ENCODE assay signal across 1 cellular context in the genomic region with DNA sequence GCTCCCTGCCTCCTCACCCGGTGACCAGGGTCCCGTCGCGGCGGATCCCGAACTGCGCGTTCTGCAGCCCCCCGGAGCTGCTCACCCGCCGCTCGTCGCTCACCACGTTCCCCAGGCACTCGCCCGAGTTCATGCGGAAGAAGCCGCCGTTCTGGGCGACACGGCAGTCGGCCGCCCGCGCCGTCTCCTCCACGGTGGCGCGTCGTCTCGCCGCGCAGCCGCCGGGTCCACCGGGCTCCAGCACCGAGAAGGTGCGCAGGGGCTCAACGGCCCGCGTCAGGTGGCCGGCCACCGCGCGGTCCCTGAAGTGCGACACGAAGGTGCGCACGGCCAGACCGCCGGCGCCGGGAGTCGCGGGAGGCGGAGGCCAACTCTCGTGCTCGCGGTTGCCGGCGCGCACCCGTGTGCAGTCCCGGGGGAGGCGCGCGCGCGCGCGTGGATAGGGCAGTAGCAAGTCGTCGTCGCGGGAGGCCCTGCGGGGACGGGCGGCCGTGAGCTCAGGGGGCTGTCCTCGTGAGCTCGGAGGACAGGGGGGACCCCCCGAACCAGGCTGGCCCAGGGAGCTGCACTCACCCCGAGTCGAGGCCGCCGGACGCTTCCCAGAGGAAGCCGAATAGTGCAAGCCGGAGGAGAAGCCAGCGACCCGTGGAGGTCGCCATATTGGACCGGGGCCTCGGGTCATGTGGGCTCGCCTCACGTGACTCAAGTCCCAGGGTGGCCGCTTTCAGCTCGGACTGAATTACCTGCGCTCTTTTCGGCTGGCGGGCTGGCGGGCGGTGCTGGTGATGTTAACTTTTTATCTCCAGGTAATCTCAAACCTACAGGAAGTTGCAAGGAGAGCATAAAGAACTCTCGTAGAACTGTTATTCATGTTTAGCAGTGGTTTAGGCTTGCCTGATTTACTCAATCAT.
A peak's percentile ranks its signal among the peaks of the same experiment; 100 is the strongest.
TF ChIP-seq lines count a peak whose summit lies in the region.

A gene with protein sequence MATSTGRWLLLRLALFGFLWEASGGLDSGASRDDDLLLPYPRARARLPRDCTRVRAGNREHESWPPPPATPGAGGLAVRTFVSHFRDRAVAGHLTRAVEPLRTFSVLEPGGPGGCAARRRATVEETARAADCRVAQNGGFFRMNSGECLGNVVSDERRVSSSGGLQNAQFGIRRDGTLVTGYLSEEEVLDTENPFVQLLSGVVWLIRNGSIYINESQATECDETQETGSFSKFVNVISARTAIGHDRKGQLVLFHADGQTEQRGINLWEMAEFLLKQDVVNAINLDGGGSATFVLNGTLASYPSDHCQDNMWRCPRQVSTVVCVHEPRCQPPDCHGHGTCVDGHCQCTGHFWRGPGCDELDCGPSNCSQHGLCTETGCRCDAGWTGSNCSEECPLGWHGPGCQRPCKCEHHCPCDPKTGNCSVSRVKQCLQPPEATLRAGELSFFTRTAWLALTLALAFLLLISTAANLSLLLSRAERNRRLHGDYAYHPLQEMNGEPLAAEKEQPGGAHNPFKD (minus strand): TSS at position 680 of the 911 bp plus-strand sequence. CDS start 21 bp downstream, at position 659.

TF ChIP-seq in HepG2, 621 proteins besides CTCF, POLR2A, EP300 and RAD21 (continued from another document and continues in another):
- TF ChIP-seq, protein P1, sequence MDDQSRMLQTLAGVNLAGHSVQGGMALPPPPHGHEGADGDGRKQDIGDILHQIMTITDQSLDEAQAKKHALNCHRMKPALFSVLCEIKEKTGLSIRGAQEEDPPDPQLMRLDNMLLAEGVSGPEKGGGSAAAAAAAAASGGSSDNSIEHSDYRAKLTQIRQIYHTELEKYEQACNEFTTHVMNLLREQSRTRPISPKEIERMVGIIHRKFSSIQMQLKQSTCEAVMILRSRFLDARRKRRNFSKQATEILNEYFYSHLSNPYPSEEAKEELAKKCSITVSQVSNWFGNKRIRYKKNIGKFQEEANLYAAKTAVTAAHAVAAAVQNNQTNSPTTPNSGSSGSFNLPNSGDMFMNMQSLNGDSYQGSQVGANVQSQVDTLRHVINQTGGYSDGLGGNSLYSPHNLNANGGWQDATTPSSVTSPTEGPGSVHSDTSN (CRISPR knock-in tag; IDR thresholded peaks at IDR 0.05; ENCODE audit: borderline replicate concordance) = peak; percentile 89
- TF ChIP-seq ZNF709 (CRISPR knock-in tag; IDR thresholded peaks at IDR 0.05) (peak; percentile 89; the same call in 1 of the 2 replicates), ASH2L (IDR thresholded peaks at IDR 0.05; ENCODE audit: insufficient read length, low read depth, low read length) (peak; percentile 95), ZNF577 (CRISPR knock-in tag; IDR thresholded peaks at IDR 0.05; ENCODE audit: borderline replicate concordance, low read depth) (no peak), NRL (CRISPR knock-in tag; IDR thresholded peaks at IDR 0.05; ENCODE audit: borderline replicate concordance) (0 out of 2 replicates have a peak, but pooled peaks have one; percentile 31), ZNF10 (CRISPR knock-in tag; IDR thresholded peaks at IDR 0.05; ENCODE audit: borderline replicate concordance, low read depth) (no peak), PRPF4 (IDR thresholded peaks at IDR 0.05; ENCODE audit: low read depth, low read length, poor library complexity, severe bottlenecking) (no peak), NCOA2 (CRISPR knock-in tag; IDR thresholded peaks at IDR 0.05) (peak; percentile 64), STAG1 (CRISPR knock-in tag; IDR thresholded peaks at IDR 0.05) (peak; percentile 17; the same call in 1 of the 2 replicates), ELF4 (CRISPR knock-in tag; IDR thresholded peaks at IDR 0.05; ENCODE audit: borderline replicate concordance) (no peak), NR1H2 (CRISPR knock-in tag; IDR thresholded peaks at IDR 0.05; ENCODE audit: borderline replicate concordance, low read depth) (peak; percentile 82), NFATC3 (CRISPR knock-in tag; IDR thresholded peaks at IDR 0.05) (0 out of 2 replicates have a peak, but pooled peaks have one; percentile 52), SATB2 (CRISPR knock-in tag; IDR thresholded peaks at IDR 0.05) (peak; percentile 80; the same call in 1 of the 2 replicates), ZNF678 (CRISPR knock-in tag; IDR thresholded peaks at IDR 0.05) (peak; percentile 80; the same call in 1 of the 2 replicates), ZNF552 (CRISPR knock-in tag; IDR thresholded peaks at IDR 0.05; ENCODE audit: borderline replicate concordance) (peak; percentile 72; the same call in 1 of the 2 replicates), MXD4 (CRISPR knock-in tag; IDR thresholded peaks at IDR 0.05) (peak; percentile 89), TP53 (CRISPR knock-in tag; conservative IDR thresholded peaks at IDR 0.05) (0 out of 2 replicates have a peak, but pooled peaks have one; percentile 87), SCMH1 (CRISPR knock-in tag; IDR thresholded peaks at IDR 0.05; ENCODE audit: borderline replicate concordance) (no peak), ATF7-NPFF (CRISPR knock-in tag; IDR thresholded peaks at IDR 0.05; ENCODE audit: low read depth) (peak; percentile 74), ZNF251 (CRISPR knock-in tag; IDR thresholded peaks at IDR 0.05) (no peak), PAX8 (CRISPR knock-in tag; IDR thresholded peaks at IDR 0.05; ENCODE audit: borderline replicate concordance) (no peak), NFIC (IDR thresholded peaks at IDR 0.05; ENCODE audit: low read length) (peak; percentile 92), CHD2 (IDR thresholded peaks at IDR 0.05; ENCODE audit: low read depth, low read length) (peak; percentile 30; the same call in 1 of the 2 replicates), RORA (CRISPR knock-in tag; IDR thresholded peaks at IDR 0.05) (peak; percentile 93; the same call in 1 of the 2 replicates), ZNF83 (CRISPR knock-in tag; IDR thresholded peaks at IDR 0.05; ENCODE audit: borderline replicate concordance) (peak; percentile 85; the same call in 1 of the 2 replicates), TAF1 (CRISPR knock-in tag; IDR thresholded peaks at IDR 0.05) (peak; percentile 97)
- TF ChIP-seq, protein P2, sequence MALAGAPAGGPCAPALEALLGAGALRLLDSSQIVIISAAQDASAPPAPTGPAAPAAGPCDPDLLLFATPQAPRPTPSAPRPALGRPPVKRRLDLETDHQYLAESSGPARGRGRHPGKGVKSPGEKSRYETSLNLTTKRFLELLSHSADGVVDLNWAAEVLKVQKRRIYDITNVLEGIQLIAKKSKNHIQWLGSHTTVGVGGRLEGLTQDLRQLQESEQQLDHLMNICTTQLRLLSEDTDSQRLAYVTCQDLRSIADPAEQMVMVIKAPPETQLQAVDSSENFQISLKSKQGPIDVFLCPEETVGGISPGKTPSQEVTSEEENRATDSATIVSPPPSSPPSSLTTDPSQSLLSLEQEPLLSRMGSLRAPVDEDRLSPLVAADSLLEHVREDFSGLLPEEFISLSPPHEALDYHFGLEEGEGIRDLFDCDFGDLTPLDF (CRISPR knock-in tag; IDR thresholded peaks at IDR 0.05) = peak; percentile 90
- TF ChIP-seq, protein P3, sequence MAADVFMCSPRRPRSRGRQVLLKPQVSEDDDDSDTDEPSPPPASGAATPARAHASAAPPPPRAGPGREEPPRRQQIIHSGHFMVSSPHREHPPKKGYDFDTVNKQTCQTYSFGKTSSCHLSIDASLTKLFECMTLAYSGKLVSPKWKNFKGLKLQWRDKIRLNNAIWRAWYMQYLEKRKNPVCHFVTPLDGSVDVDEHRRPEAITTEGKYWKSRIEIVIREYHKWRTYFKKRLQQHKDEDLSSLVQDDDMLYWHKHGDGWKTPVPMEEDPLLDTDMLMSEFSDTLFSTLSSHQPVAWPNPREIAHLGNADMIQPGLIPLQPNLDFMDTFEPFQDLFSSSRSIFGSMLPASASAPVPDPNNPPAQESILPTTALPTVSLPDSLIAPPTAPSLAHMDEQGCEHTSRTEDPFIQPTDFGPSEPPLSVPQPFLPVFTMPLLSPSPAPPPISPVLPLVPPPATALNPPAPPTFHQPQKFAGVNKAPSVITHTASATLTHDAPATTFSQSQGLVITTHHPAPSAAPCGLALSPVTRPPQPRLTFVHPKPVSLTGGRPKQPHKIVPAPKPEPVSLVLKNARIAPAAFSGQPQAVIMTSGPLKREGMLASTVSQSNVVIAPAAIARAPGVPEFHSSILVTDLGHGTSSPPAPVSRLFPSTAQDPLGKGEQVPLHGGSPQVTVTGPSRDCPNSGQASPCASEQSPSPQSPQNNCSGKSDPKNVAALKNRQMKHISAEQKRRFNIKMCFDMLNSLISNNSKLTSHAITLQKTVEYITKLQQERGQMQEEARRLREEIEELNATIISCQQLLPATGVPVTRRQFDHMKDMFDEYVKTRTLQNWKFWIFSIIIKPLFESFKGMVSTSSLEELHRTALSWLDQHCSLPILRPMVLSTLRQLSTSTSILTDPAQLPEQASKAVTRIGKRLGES (CRISPR knock-in tag; IDR thresholded peaks at IDR 0.05; ENCODE audit: borderline replicate concordance) = peak; percentile 88; the same call in 1 of the 2 replicates
- TF ChIP-seq, protein P4, sequence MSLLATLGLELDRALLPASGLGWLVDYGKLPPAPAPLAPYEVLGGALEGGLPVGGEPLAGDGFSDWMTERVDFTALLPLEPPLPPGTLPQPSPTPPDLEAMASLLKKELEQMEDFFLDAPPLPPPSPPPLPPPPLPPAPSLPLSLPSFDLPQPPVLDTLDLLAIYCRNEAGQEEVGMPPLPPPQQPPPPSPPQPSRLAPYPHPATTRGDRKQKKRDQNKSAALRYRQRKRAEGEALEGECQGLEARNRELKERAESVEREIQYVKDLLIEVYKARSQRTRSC (CRISPR knock-in tag; IDR thresholded peaks at IDR 0.05; ENCODE audit: low read depth) = no peak
- TF ChIP-seq, protein P5, sequence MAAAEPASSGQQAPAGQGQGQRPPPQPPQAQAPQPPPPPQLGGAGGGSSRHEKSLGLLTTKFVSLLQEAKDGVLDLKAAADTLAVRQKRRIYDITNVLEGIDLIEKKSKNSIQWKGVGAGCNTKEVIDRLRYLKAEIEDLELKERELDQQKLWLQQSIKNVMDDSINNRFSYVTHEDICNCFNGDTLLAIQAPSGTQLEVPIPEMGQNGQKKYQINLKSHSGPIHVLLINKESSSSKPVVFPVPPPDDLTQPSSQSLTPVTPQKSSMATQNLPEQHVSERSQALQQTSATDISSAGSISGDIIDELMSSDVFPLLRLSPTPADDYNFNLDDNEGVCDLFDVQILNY (CRISPR knock-in tag; conservative IDR thresholded peaks at IDR 0.05) = peak; percentile 81
- TF ChIP-seq, protein P6, sequence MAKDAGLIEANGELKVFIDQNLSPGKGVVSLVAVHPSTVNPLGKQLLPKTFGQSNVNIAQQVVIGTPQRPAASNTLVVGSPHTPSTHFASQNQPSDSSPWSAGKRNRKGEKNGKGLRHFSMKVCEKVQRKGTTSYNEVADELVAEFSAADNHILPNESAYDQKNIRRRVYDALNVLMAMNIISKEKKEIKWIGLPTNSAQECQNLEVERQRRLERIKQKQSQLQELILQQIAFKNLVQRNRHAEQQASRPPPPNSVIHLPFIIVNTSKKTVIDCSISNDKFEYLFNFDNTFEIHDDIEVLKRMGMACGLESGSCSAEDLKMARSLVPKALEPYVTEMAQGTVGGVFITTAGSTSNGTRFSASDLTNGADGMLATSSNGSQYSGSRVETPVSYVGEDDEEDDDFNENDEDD (CRISPR knock-in tag; IDR thresholded peaks at IDR 0.05; ENCODE audit: borderline replicate concordance) = peak; percentile 69; the same call in 1 of the 2 replicates
- TF ChIP-seq, protein P7, sequence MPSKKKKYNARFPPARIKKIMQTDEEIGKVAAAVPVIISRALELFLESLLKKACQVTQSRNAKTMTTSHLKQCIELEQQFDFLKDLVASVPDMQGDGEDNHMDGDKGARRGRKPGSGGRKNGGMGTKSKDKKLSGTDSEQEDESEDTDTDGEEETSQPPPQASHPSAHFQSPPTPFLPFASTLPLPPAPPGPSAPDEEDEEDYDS (CRISPR knock-in tag; IDR thresholded peaks at IDR 0.05) = peak; percentile 58; the same call in 1 of the 2 replicates
- TF ChIP-seq, protein P8, sequence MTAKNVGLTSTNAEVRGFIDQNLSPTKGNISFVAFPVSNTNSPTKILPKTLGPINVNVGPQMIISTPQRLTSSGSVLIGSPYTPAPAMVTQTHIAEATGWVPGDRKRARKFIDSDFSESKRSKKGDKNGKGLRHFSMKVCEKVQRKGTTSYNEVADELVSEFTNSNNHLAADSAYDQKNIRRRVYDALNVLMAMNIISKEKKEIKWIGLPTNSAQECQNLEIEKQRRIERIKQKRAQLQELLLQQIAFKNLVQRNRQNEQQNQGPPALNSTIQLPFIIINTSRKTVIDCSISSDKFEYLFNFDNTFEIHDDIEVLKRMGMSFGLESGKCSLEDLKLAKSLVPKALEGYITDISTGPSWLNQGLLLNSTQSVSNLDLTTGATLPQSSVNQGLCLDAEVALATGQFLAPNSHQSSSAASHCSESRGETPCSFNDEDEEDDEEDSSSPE (CRISPR knock-in tag; IDR thresholded peaks at IDR 0.05) = peak; percentile 76
- TF ChIP-seq, protein P9, sequence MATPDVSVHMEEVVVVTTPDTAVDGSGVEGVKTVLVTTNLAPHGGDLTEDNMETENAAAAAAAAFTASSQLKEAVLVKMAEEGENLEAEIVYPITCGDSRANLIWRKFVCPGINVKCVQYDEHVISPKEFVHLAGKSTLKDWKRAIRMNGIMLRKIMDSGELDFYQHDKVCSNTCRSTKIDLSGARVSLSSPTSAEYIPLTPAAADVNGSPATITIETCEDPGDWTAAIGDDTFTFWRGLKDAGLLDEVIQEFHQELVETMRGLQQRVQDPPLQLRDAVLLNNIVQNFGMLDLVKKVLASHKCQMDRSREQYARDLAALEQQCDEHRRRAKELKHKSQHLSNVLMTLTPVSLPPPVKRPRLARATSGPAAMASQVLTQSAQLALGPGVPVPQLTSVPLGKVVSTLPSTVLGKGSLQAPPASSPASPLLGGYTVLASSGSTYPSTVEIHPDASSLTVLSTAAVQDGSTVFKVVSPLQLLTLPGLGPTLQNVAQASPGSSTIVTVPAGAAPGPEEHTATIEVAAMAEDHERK (CRISPR knock-in tag; IDR thresholded peaks at IDR 0.05; ENCODE audit: low read depth) = peak; percentile 31; the same call in 1 of the 2 replicates
- TF ChIP-seq, protein P10, sequence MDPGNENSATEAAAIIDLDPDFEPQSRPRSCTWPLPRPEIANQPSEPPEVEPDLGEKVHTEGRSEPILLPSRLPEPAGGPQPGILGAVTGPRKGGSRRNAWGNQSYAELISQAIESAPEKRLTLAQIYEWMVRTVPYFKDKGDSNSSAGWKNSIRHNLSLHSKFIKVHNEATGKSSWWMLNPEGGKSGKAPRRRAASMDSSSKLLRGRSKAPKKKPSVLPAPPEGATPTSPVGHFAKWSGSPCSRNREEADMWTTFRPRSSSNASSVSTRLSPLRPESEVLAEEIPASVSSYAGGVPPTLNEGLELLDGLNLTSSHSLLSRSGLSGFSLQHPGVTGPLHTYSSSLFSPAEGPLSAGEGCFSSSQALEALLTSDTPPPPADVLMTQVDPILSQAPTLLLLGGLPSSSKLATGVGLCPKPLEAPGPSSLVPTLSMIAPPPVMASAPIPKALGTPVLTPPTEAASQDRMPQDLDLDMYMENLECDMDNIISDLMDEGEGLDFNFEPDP (CRISPR knock-in tag; conservative IDR thresholded peaks at IDR 0.05) = no peak
